In the genomic region with DNA sequence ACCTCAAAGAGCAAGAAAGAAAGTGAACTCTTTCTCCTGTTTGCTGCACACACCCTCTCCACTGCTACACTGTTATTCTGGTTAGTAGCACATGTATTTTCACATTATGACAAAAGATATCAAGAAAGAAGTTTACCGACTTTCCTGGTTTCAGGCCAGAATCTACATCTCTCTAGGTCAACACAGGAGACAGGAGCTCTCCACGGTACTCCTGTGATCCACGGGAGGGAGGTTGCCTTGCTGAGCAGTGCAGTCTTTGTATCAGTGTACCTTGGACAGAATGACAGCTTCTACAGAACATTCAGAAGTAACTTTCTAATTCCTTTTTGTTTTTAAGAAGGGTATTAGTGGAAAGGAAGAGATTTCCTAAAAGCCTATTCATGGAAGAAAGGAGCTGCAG, we compare ENCODE assay signal across 28 cellular contexts.
A peak's percentile ranks its signal among the peaks of the same experiment; 100 is the strongest.
DNase-seq lines count a peak whose midpoint lies in the region; ATAC-seq, FAIRE-seq and TF ChIP-seq lines count a peak whose summit lies in the region.
"Had no signal": no experiment of that assay in that cellular context is flagged by ENCODE, and none has a peak within 500 bp of the region (broad histone marks: within the 10 kb centered on the region; RNA-seq: fewer than 3 reads in every experiment).

No MANE protein-coding gene starts in this region.

- TF ChIP-seq CTCF in A549 (IDR thresholded peaks at IDR 0.05) (no peak), Peyer's patch (IDR thresholded peaks at IDR 0.05) (no peak)

- no peak for TF ChIP-seq RAD21 in A549 (conservative IDR thresholded peaks at IDR 0.05 in 1 of 2, IDR thresholded peaks at IDR 0.05 in 1 of 2)
- no peak for TF ChIP-seq RAD21 in Ishikawa (IDR thresholded peaks at IDR 0.05; ENCODE audit: low read depth)

- TF ChIP-seq POLR2A in A549 (IDR thresholded peaks at IDR 0.05; ENCODE audit: low read length) = no peak
- no peak for TF ChIP-seq POLR2A in Peyer's patch (IDR thresholded peaks at IDR 0.05)

- WGBS in A549 (ENCODE audit: missing lambda C conversion rate) = 0% methylated on average over 3 of the region's 3 CpGs

- H3K36me3 ChIP-seq in Peyer's patch = no peaks in the 10 kb centered on the region
- H3K36me3 ChIP-seq: BLaER1 treated with 17β-estradiol and CSF1 and Interleukin-3, amounts not matched to agents 10 nM and 100 nM; SJSA1 had no signal

- no peak overlapping the region for H3K4me3 ChIP-seq in A549
- no peak overlapping the region for H3K4me3 ChIP-seq in Peyer's patch
- H3K4me3 ChIP-seq: BLaER1 treated with 17β-estradiol and CSF1 and Interleukin-3, amounts not matched to agents 10 nM and 100 nM; PC-9; SJSA1 had no signal

- H3K27me3 ChIP-seq in Peyer's patch = no peaks in the 10 kb centered on the region
- H3K27me3 ChIP-seq: BLaER1 treated with 17β-estradiol and CSF1 and Interleukin-3, amounts not matched to agents 10 nM and 100 nM; SJSA1 had no signal

- POLR2A ChIA-PET in A549 (lab: Yijun Ruan, JAX) = no interaction called here

- H3K4me1 ChIP-seq in A549 (no peaks in the 10 kb centered on the region), Peyer's patch (no peaks in the 10 kb centered on the region)

- no peak for FAIRE-seq in A549 (lab: Jason Lieb, UNC)
- FAIRE-seq: D721Med, H1 had no signal

- DNase-seq in A549 (ENCODE audit: low read depth in 1 of 2, low spot score in 1 of 2) (no peak), astrocyte of the hippocampus (ENCODE audit: low read depth, low spot score) (peak; percentile 11), iPS-NIHi11 (ENCODE audit: low spot score) (peak; percentile 14), AG08395 (ENCODE audit: low spot score) (no peak), Peyer's patch (no peak), NCI-H226 (no peak), HPDE6-E6E7 (ENCODE audit: extremely low spot score) (no peak)
- DNase-seq: 8988T; AML-193; CD4-positive, alpha-beta T cell; HCEC 1CT; Karpas-422; MV-4-11; NCI-H1105; NCI-H1436 treated with DMSO at 0.1 percent for 48 hours; NCI-H1930; NCI-H2107; NCI-H446 treated with DMSO at 0.1 percent for 48 hours; NCI-H526; NCI-H82; PC-9; Right ventricle myocardium superior; RPMI8226 had no signal

- no peak overlapping the region for H3K4me2 ChIP-seq in A549
- H3K4me2 ChIP-seq: BLaER1 treated with 17β-estradiol and CSF1 and Interleukin-3, amounts not matched to agents 10 nM and 100 nM; PC-9 had no signal

- no peak for ATAC-seq in A549

- no peak for TF ChIP-seq EP300 in A549 (IDR thresholded peaks at IDR 0.05)
- no peak for TF ChIP-seq EP300 in Ishikawa (IDR thresholded peaks at IDR 0.05; ENCODE audit: borderline replicate concordance)

- no peaks in the 10 kb centered on the region for H3K9me3 ChIP-seq in A549
- H3K9me3 ChIP-seq in Peyer's patch = no peaks in the 10 kb centered on the region
- H3K9me3 ChIP-seq: SJSA1 had no signal

- CTCF ChIA-PET in A549 (lab: Yijun Ruan, JAX) = no interaction called here

- H3K27ac ChIP-seq in A549 (no peak overlapping the region), Peyer's patch (no peak overlapping the region)
- H3K27ac ChIP-seq: BLaER1 treated with 17β-estradiol and CSF1 and Interleukin-3, amounts not matched to agents 10 nM and 100 nM; PC-9 had no signal

TF ChIP-seq in A549, 52 proteins besides CTCF, POLR2A, EP300 and RAD21:
- TF ChIP-seq MYC (IDR thresholded peaks at IDR 0.05; ENCODE audit: borderline replicate concordance, low read length) = no peak
- TF ChIP-seq REST (IDR thresholded peaks at IDR 0.05) = peak; percentile 38; the same call in 1 of the 2 replicates
- no peak for TF ChIP-seq NPAS2 (CRISPR knock-in tag; IDR thresholded peaks at IDR 0.05; ENCODE audit: borderline replicate concordance)
TF ChIP-seq in A549: peak in this region for 1.

TF ChIP-seq in Ishikawa, 13 proteins besides CTCF, POLR2A, EP300 and RAD21:
- TF ChIP-seq TEAD4 (IDR thresholded peaks at IDR 0.05) = no peak
- no peak for TF ChIP-seq EGR1 (IDR thresholded peaks at IDR 0.05)
- TF ChIP-seq REST (IDR thresholded peaks at IDR 0.05; ENCODE audit: low read depth) = peak; percentile 52; the same call in 1 of the 2 replicates
- TF ChIP-seq CREB1 (IDR thresholded peaks at IDR 0.05; ENCODE audit: low read depth) = no peak
- TF ChIP-seq TAF1 (IDR thresholded peaks at IDR 0.05; ENCODE audit: low read depth) = no peak
- no peak for TF ChIP-seq YY1 (IDR thresholded peaks at IDR 0.05; ENCODE audit: low read depth)
- no peak for TF ChIP-seq TCF12 (IDR thresholded peaks at IDR 0.05; ENCODE audit: low read depth)

Comparison
In these comparisons a context has a peak if more than half of its experiments do, and no peak if none do; other contexts are left out.
1. DNase-seq: peak in astrocyte of the hippocampus (single experiment) and iPS-NIHi11 (single experiment); none in A549 (0 of 2), AG08395 (single experiment), Peyer's patch (0 of 3), NCI-H226 (single experiment) and HPDE6-E6E7 (single experiment).